Comparison of ENCODE assay signal across 15 cellular contexts in the genomic region with DNA sequence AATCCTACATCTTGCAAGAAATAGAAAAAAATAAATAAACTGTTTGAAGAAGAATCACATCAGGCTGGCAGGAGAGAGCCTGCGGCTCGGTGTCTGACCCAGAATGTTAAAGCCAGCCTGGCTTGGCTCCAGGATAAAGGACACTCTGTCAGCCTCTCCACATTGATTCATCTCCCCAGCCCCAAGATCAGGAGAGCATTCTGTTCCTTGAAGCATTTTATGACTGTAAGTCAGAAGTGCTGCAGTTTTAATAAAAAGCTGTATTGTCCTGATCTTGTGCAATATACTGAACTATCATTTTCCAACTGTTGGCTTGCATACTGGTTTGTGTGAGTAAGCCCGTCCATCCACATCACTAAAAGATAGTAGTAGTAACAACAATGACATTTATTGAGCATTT.
DNase-seq lines count a peak whose midpoint lies in the region; ATAC-seq and TF ChIP-seq lines count a peak whose summit lies in the region.
"Had no signal": no experiment of that assay in that cellular context is flagged by ENCODE, and none has a peak within 500 bp of the region (broad histone marks: within the 10 kb centered on the region; RNA-seq: fewer than 3 reads in every experiment).

No MANE protein-coding gene starts in this region.

- H3K4me1 ChIP-seq in right atrium auricular region (peaks cover 0 to 5% of the 10 kb centered on the region in 2 donors), muscle layer of colon (ENCODE audit: insufficient read depth, low read length) (peaks cover 18% of the 10 kb centered on the region)
- H3K4me1 ChIP-seq: BLaER1 treated with 17β-estradiol and CSF1 and Interleukin-3, amounts not matched to agents 10 nM and 100 nM had no signal

- H3K4me3 ChIP-seq in right atrium auricular region (no peak overlapping the region), muscle layer of colon (ENCODE audit: low read depth in 1 of 2, low read length in 2 of 2) (no peak overlapping the region)
- H3K4me3 ChIP-seq: BLaER1 treated with 17β-estradiol and CSF1 and Interleukin-3, amounts not matched to agents 10 nM and 100 nM had no signal

- H3K27me3 ChIP-seq in right atrium auricular region (no peaks in the 10 kb centered on the region), muscle layer of colon (ENCODE audit: control insufficient read depth in 1 of 2, insufficient read depth in 2 of 2, low read length in 2 of 2) (no peaks in the 10 kb centered on the region)
- H3K27me3 ChIP-seq: BLaER1 treated with 17β-estradiol and CSF1 and Interleukin-3, amounts not matched to agents 10 nM and 100 nM had no signal

- H3K9me3 ChIP-seq in right atrium auricular region, result peaks cover 0 to 5% of the 10 kb centered on the region in 2 donors
- H3K9me3 ChIP-seq in muscle layer of colon (ENCODE audit: low read length), result no peaks in the 10 kb centered on the region

- intact Hi-C loops in Right ventricle myocardium superior (cut with DNase I) (no loop called here), left ventricle myocardium superior (cut with micrococcal nuclease) (no loop called here)

- TF ChIP-seq CTCF in right atrium auricular region (IDR thresholded peaks at IDR 0.05), result no peak

- no peak for DNase-seq in Right ventricle myocardium superior
- no peak for DNase-seq in right atrium auricular region (ENCODE audit: low spot score)
- DNase-seq in left ventricle myocardium superior, result no peak
- no peak for DNase-seq in amniotic stem cell (lab: John Stamatoyannopoulos, UW)
- no peak for DNase-seq in activated gamma-delta T cell treated with Interleukin-2 at 50 U/mL for 16 hours
- DNase-seq in cortex of kidney (lab: John Stamatoyannopoulos, UW), result no peak
- DNase-seq: DMS 273 treated with DMSO at 0.1 percent for 48 hours, GOT3, IMR-90, NCI-H146, NCI-H2227 treated with DMSO at 0.1 percent for 48 hours, NCI-H526 had no signal

- no peaks in the 10 kb centered on the region for H3K36me3 ChIP-seq in right atrium auricular region
- H3K36me3 ChIP-seq in muscle layer of colon (ENCODE audit: insufficient read depth, low read length), result no peaks in the 10 kb centered on the region
- H3K36me3 ChIP-seq: BLaER1 treated with 17β-estradiol and CSF1 and Interleukin-3, amounts not matched to agents 10 nM and 100 nM had no signal

- ATAC-seq in Right ventricle myocardium superior (ENCODE audit: poor library complexity), result peak; percentile 65
- peak; percentile 61 for ATAC-seq in left ventricle myocardium superior
- no peak for ATAC-seq in HG02938 (IDR thresholded peaks at IDR 0.05; ENCODE audit: unreplicated experiment)

- no peak overlapping the region for H3K9ac ChIP-seq in muscle layer of colon (ENCODE audit: low read length)
- H3K9ac ChIP-seq: BLaER1 treated with 17β-estradiol and CSF1 and Interleukin-3, amounts not matched to agents 10 nM and 100 nM had no signal

- H3K27ac ChIP-seq in right atrium auricular region (no peak overlapping the region), muscle layer of colon (ENCODE audit: low read depth, low read length) (peak overlapping the region; percentile 68)
- H3K27ac ChIP-seq: BLaER1 treated with 17β-estradiol and CSF1 and Interleukin-3, amounts not matched to agents 10 nM and 100 nM had no signal
